ENCODE assay signal across 2 cellular contexts in genomic region chr5:181204561-181205401, GRCh38.
TF ChIP-seq lines count a peak whose summit lies in the region.

Gene TRIM7 (minus strand): TSS chr5:181205196. CDS start chr5:181205110, 86 bp downstream.

TF ChIP-seq in IMR-90, 13 proteins besides CTCF, POLR2A, EP300 and RAD21:
- TF ChIP-seq, protein P1, sequence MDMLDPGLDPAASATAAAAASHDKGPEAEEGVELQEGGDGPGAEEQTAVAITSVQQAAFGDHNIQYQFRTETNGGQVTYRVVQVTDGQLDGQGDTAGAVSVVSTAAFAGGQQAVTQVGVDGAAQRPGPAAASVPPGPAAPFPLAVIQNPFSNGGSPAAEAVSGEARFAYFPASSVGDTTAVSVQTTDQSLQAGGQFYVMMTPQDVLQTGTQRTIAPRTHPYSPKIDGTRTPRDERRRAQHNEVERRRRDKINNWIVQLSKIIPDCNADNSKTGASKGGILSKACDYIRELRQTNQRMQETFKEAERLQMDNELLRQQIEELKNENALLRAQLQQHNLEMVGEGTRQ (IDR thresholded peaks at IDR 0.05; ENCODE audit: low read depth, low read length) = no peak
- TF ChIP-seq NFE2L2 (IDR thresholded peaks at IDR 0.05; ENCODE audit: low read depth, low read length) = no peak
- TF ChIP-seq MAZ (IDR thresholded peaks at IDR 0.05; ENCODE audit: borderline replicate concordance, low read depth, low read length) = no peak
- no peak for TF ChIP-seq FOS (IDR thresholded peaks at IDR 0.05; ENCODE audit: low read depth, low read length)
- no peak for TF ChIP-seq RCOR1 (IDR thresholded peaks at IDR 0.05; ENCODE audit: insufficient replicate concordance, low read length)
- no peak for TF ChIP-seq CEBPB (IDR thresholded peaks at IDR 0.05; ENCODE audit: low read depth, low read length)
- TF ChIP-seq MAFK (IDR thresholded peaks at IDR 0.05; ENCODE audit: low read depth, low read length) = no peak
- no peak for TF ChIP-seq RFX5 (IDR thresholded peaks at IDR 0.05; ENCODE audit: low read depth, low read length)
- TF ChIP-seq, protein P2, sequence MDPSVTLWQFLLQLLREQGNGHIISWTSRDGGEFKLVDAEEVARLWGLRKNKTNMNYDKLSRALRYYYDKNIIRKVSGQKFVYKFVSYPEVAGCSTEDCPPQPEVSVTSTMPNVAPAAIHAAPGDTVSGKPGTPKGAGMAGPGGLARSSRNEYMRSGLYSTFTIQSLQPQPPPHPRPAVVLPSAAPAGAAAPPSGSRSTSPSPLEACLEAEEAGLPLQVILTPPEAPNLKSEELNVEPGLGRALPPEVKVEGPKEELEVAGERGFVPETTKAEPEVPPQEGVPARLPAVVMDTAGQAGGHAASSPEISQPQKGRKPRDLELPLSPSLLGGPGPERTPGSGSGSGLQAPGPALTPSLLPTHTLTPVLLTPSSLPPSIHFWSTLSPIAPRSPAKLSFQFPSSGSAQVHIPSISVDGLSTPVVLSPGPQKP (IDR thresholded peaks at IDR 0.05; ENCODE audit: borderline replicate concordance, low read depth, low read length) = no peak
- no peak for TF ChIP-seq SMC3 (IDR thresholded peaks at IDR 0.05; ENCODE audit: low read depth, low read length)
- TF ChIP-seq BHLHE40 (IDR thresholded peaks at IDR 0.05; ENCODE audit: low read depth, low read length) = no peak
- no peak for TF ChIP-seq MXI1 (IDR thresholded peaks at IDR 0.05; ENCODE audit: borderline replicate concordance, low read depth, low read length)
- no peak for TF ChIP-seq CHD1 (IDR thresholded peaks at IDR 0.05; ENCODE audit: low read depth, low read length)

TF ChIP-seq in K562, 482 proteins besides CTCF, POLR2A, EP300 and RAD21 (continues in another document):
- TF ChIP-seq, protein P3, sequence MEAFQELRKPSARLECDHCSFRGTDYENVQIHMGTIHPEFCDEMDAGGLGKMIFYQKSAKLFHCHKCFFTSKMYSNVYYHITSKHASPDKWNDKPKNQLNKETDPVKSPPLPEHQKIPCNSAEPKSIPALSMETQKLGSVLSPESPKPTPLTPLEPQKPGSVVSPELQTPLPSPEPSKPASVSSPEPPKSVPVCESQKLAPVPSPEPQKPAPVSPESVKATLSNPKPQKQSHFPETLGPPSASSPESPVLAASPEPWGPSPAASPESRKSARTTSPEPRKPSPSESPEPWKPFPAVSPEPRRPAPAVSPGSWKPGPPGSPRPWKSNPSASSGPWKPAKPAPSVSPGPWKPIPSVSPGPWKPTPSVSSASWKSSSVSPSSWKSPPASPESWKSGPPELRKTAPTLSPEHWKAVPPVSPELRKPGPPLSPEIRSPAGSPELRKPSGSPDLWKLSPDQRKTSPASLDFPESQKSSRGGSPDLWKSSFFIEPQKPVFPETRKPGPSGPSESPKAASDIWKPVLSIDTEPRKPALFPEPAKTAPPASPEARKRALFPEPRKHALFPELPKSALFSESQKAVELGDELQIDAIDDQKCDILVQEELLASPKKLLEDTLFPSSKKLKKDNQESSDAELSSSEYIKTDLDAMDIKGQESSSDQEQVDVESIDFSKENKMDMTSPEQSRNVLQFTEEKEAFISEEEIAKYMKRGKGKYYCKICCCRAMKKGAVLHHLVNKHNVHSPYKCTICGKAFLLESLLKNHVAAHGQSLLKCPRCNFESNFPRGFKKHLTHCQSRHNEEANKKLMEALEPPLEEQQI (IDR thresholded peaks at IDR 0.05) = no peak
- TF ChIP-seq ZNF668 (CRISPR knock-in tag; IDR thresholded peaks at IDR 0.05) (no peak), FOS (IDR thresholded peaks at IDR 0.05; ENCODE audit: extremely low read depth, insufficient read length) (no peak), JUND (IDR thresholded peaks at IDR 0.05; ENCODE audit: borderline replicate concordance, low read depth, low read length) (no peak), JUND (tag; IDR thresholded peaks at IDR 0.05; ENCODE audit: borderline replicate concordance, low read depth, low read length) (no peak), KDM2B (CRISPR knock-in tag; IDR thresholded peaks at IDR 0.05) (peak; percentile 87), SIN3A (IDR thresholded peaks at IDR 0.05; ENCODE audit: borderline replicate concordance in 2 of 2, control insufficient read depth in 1 of 2, low read depth in 2 of 2, low read length in 2 of 2) (no peak), DPF2 (IDR thresholded peaks at IDR 0.05) (no peak), PTBP1 (IDR thresholded peaks at IDR 0.05; ENCODE audit: low read depth, low read length) (no peak), FOSL1 (tag; conservative IDR thresholded peaks at IDR 0.05) (no peak), FOXJ3 (CRISPR knock-in tag; IDR thresholded peaks at IDR 0.05) (no peak), ZBTB8A (IDR thresholded peaks at IDR 0.05; ENCODE audit: partially characterized antibody) (no peak), ATF7 (IDR thresholded peaks at IDR 0.05) (0 out of 2 replicates have a peak, but pooled peaks have one; percentile 12), MYC (IDR thresholded peaks at IDR 0.05; ENCODE audit: low read depth, low read length) (no peak), MYC (CRISPR knock-in tag; IDR thresholded peaks at IDR 0.05; ENCODE audit: borderline replicate concordance, low read depth) (no peak), HMGN3 (IDR thresholded peaks at IDR 0.05; ENCODE audit: borderline replicate concordance, extremely low read depth, insufficient read length, low read depth, low read length) (no peak), ZNF3 (CRISPR knock-in tag; IDR thresholded peaks at IDR 0.05) (no peak), NRF1 (conservative IDR thresholded peaks at IDR 0.05 in 1 of 2, IDR thresholded peaks at IDR 0.05 in 1 of 2) (peak; percentile 35 to 40; a peak in 2 of 4 replicates), FOXJ2 (tag; IDR thresholded peaks at IDR 0.05) (no peak), HDAC3 (IDR thresholded peaks at IDR 0.05; ENCODE audit: borderline replicate concordance, partially characterized antibody) (no peak), NCOA2 (IDR thresholded peaks at IDR 0.05; ENCODE audit: partially characterized antibody in 2 of 2) (no peak), ATF1 (CRISPR knock-in tag; IDR thresholded peaks at IDR 0.05) (no peak), ATF1 (tag; IDR thresholded peaks at IDR 0.05) (no peak), NCOA4 (IDR thresholded peaks at IDR 0.05; ENCODE audit: partially characterized antibody) (no peak), GTF2A2 (tag; IDR thresholded peaks at IDR 0.05) (no peak), GATAD2B (IDR thresholded peaks at IDR 0.05; ENCODE audit: borderline replicate concordance) (0 out of 2 replicates have a peak, but pooled peaks have one; percentile 31), ZFPM2 (CRISPR knock-in tag; IDR thresholded peaks at IDR 0.05) (no peak), ZBTB1 (CRISPR knock-in tag; IDR thresholded peaks at IDR 0.05; ENCODE audit: borderline replicate concordance, low read depth) (0 out of 2 replicates have a peak, but pooled peaks have one; percentile 26), ETS2 (tag; IDR thresholded peaks at IDR 0.05; ENCODE audit: borderline replicate concordance, poor library complexity, severe bottlenecking) (no peak), STAT5A (IDR thresholded peaks at IDR 0.05; ENCODE audit: borderline replicate concordance, low read length) (no peak), CXXC5 (CRISPR knock-in tag; IDR thresholded peaks at IDR 0.05) (peak; percentile 46), PCBP1 (IDR thresholded peaks at IDR 0.05; ENCODE audit: low read depth, low read length, poor library complexity, severe bottlenecking) (no peak), ELF1 (tag; IDR thresholded peaks at IDR 0.05) (peak; percentile 19), RBM22 (IDR thresholded peaks at IDR 0.05; ENCODE audit: low read depth, low read length, poor library complexity, severe bottlenecking) (no peak), EHMT2 (IDR thresholded peaks at IDR 0.05) (no peak), NFXL1 (CRISPR knock-in tag; IDR thresholded peaks at IDR 0.05) (no peak), SAP30 (IDR thresholded peaks at IDR 0.05; ENCODE audit: borderline replicate concordance, insufficient read depth, low read depth, low read length, poor library complexity, severe bottlenecking) (peak; percentile 18), RBFOX2 (IDR thresholded peaks at IDR 0.05; ENCODE audit: low read depth, low read length) (peak; percentile 53)
- TF ChIP-seq, protein P4, sequence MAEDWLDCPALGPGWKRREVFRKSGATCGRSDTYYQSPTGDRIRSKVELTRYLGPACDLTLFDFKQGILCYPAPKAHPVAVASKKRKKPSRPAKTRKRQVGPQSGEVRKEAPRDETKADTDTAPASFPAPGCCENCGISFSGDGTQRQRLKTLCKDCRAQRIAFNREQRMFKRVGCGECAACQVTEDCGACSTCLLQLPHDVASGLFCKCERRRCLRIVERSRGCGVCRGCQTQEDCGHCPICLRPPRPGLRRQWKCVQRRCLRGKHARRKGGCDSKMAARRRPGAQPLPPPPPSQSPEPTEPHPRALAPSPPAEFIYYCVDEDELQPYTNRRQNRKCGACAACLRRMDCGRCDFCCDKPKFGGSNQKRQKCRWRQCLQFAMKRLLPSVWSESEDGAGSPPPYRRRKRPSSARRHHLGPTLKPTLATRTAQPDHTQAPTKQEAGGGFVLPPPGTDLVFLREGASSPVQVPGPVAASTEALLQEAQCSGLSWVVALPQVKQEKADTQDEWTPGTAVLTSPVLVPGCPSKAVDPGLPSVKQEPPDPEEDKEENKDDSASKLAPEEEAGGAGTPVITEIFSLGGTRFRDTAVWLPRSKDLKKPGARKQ (CRISPR knock-in tag; IDR thresholded peaks at IDR 0.05) = no peak
- TF ChIP-seq, protein P5, sequence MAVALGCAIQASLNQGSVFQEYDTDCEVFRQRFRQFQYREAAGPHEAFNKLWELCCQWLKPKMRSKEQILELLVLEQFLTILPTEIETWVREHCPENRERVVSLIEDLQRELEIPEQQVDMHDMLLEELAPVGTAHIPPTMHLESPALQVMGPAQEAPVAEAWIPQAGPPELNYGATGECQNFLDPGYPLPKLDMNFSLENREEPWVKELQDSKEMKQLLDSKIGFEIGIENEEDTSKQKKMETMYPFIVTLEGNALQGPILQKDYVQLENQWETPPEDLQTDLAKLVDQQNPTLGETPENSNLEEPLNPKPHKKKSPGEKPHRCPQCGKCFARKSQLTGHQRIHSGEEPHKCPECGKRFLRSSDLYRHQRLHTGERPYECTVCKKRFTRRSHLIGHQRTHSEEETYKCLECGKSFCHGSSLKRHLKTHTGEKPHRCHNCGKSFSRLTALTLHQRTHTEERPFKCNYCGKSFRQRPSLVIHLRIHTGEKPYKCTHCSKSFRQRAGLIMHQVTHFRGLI (CRISPR knock-in tag; IDR thresholded peaks at IDR 0.05) = no peak
- TF ChIP-seq, protein P6, sequence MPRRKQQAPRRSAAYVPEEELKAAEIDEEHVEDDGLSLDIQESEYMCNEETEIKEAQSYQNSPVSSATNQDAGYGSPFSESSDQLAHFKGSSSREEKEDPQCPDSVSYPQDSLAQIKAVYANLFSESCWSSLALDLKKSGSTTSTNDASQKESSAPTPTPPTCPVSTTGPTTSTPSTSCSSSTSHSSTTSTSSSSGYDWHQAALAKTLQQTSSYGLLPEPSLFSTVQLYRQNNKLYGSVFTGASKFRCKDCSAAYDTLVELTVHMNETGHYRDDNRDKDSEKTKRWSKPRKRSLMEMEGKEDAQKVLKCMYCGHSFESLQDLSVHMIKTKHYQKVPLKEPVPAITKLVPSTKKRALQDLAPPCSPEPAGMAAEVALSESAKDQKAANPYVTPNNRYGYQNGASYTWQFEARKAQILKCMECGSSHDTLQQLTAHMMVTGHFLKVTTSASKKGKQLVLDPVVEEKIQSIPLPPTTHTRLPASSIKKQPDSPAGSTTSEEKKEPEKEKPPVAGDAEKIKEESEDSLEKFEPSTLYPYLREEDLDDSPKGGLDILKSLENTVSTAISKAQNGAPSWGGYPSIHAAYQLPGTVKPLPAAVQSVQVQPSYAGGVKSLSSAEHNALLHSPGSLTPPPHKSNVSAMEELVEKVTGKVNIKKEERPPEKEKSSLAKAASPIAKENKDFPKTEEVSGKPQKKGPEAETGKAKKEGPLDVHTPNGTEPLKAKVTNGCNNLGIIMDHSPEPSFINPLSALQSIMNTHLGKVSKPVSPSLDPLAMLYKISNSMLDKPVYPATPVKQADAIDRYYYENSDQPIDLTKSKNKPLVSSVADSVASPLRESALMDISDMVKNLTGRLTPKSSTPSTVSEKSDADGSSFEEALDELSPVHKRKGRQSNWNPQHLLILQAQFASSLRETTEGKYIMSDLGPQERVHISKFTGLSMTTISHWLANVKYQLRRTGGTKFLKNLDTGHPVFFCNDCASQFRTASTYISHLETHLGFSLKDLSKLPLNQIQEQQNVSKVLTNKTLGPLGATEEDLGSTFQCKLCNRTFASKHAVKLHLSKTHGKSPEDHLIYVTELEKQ (CRISPR knock-in tag; IDR thresholded peaks at IDR 0.05) = no peak
